ENCODE assay signal across 1 cellular context in genomic region chr19:1098177-1099051, GRCh38.
TF ChIP-seq lines count a peak whose summit lies in the region.

No MANE protein-coding gene starts in this region.

TF ChIP-seq in HepG2, 621 proteins besides CTCF, POLR2A, EP300 and RAD21 (continued from another document and continues in another):
- TF ChIP-seq ARID2 (CRISPR knock-in tag; IDR thresholded peaks at IDR 0.05; ENCODE audit: borderline replicate concordance) (no peak; the same call in 1 of the 2 replicates), SIN3B (IDR thresholded peaks at IDR 0.05; ENCODE audit: low read length) (no peak), ZBTB44 (CRISPR knock-in tag; IDR thresholded peaks at IDR 0.05) (no peak), ZNF280D (CRISPR knock-in tag; IDR thresholded peaks at IDR 0.05) (peak; percentile 7; the same call in 1 of the 2 replicates), POGK (CRISPR knock-in tag; conservative IDR thresholded peaks at IDR 0.05) (0 out of 2 replicates have a peak, but pooled peaks have one; percentile 59), ZNF441 (CRISPR knock-in tag; IDR thresholded peaks at IDR 0.05; ENCODE audit: borderline replicate concordance) (peak; percentile 73; the same call in 1 of the 2 replicates), PBX2 (CRISPR knock-in tag; IDR thresholded peaks at IDR 0.05) (no peak), HOXA3 (CRISPR knock-in tag; IDR thresholded peaks at IDR 0.05) (0 out of 2 replicates have a peak, but pooled peaks have one; percentile 57), GFI1 (CRISPR knock-in tag; IDR thresholded peaks at IDR 0.05; ENCODE audit: borderline replicate concordance) (peak; percentile 69; the same call in 1 of the 2 replicates), CSRNP2 (CRISPR knock-in tag; conservative IDR thresholded peaks at IDR 0.05; ENCODE audit: low read depth) (no peak), SALL2 (CRISPR knock-in tag; IDR thresholded peaks at IDR 0.05) (peak; percentile 33; the same call in 1 of the 2 replicates), ZNF678 (CRISPR knock-in tag; IDR thresholded peaks at IDR 0.05) (no peak), ZSCAN20 (CRISPR knock-in tag; IDR thresholded peaks at IDR 0.05; ENCODE audit: borderline replicate concordance) (no peak), PBX3 (CRISPR knock-in tag; IDR thresholded peaks at IDR 0.05; ENCODE audit: borderline replicate concordance) (no peak), HBP1 (CRISPR knock-in tag; IDR thresholded peaks at IDR 0.05; ENCODE audit: low read depth) (peak; percentile 90), DZIP1 (CRISPR knock-in tag; IDR thresholded peaks at IDR 0.05) (peak; percentile 42; the same call in 1 of the 2 replicates), MATR3 (CRISPR knock-in tag; IDR thresholded peaks at IDR 0.05) (no peak), TFDP2 (CRISPR knock-in tag; IDR thresholded peaks at IDR 0.05) (no peak), GPBP1L1 (CRISPR knock-in tag; IDR thresholded peaks at IDR 0.05) (no peak), HNF4G (IDR thresholded peaks at IDR 0.05; ENCODE audit: borderline replicate concordance, low read depth, low read length) (peak; percentile 93), HNF4G (CRISPR knock-in tag; IDR thresholded peaks at IDR 0.05; ENCODE audit: borderline replicate concordance, low read depth) (peak; percentile 92), MAZ (IDR thresholded peaks at IDR 0.05; ENCODE audit: borderline replicate concordance, low read depth, low read length) (peak; percentile 76), MAZ (CRISPR knock-in tag; IDR thresholded peaks at IDR 0.05; ENCODE audit: low read depth) (peak; percentile 80; the same call in 1 of the 2 replicates)
